In genomic region chr13:45807520-45808099, GRCh38 we compare ENCODE assay signal across 8 cellular contexts. TPM values are rescaled to one million over a fixed set of nuclear protein-coding genes. Genes with fewer than 3 reads are reported as not detected.
DNase-seq lines count a peak whose midpoint lies in the region; ATAC-seq and TF ChIP-seq lines count a peak whose summit lies in the region.

No MANE protein-coding gene starts in this region.

- no peak overlapping the region for H2AK5ac ChIP-seq in mesendoderm (ENCODE audit: low read length)

- no peaks in the 10 kb centered on the region for H3K4me1 ChIP-seq in Karpas-422 (ENCODE audit: low read length)
- no peaks in the 10 kb centered on the region for H3K4me1 ChIP-seq in endodermal cell (ENCODE audit: control insufficient read depth, insufficient read depth, low read length)
- H3K4me1 ChIP-seq in mesendoderm (ENCODE audit: control insufficient read depth, low read depth, low read length): no peaks in the 10 kb centered on the region

- H3K18ac ChIP-seq in mesendoderm (ENCODE audit: low read length): no peak overlapping the region

- H3K9ac ChIP-seq in Karpas-422 (ENCODE audit: low read length): no peak overlapping the region
- no peak overlapping the region for H3K9ac ChIP-seq in endodermal cell (ENCODE audit: extremely low read depth, low read length, poor library complexity, severe bottlenecking)
- H3K9ac ChIP-seq in mesendoderm (ENCODE audit: low read length): no peak overlapping the region

- no peak overlapping the region for H3K23ac ChIP-seq in mesendoderm (ENCODE audit: low read length)

- no peaks in the 10 kb centered on the region for H3K79me1 ChIP-seq in mesendoderm (ENCODE audit: low read length)

- no peak for ATAC-seq in GM18517 (IDR thresholded peaks at IDR 0.05; ENCODE audit: unreplicated experiment)

- H3K27me3 Mint-ChIP-seq in endodermal cell (ENCODE audit: insufficient read depth): no peaks in the 10 kb centered on the region

- H3K27ac Mint-ChIP-seq in endodermal cell: no peak overlapping the region

- no peak overlapping the region for H3K4me3 ChIP-seq in Karpas-422 (ENCODE audit: low read length)
- H3K4me3 ChIP-seq in endodermal cell (ENCODE audit: low read length): no peak overlapping the region
- H3K4me3 ChIP-seq in mesendoderm (ENCODE audit: low read length): no peak overlapping the region

- H4K5ac ChIP-seq in mesendoderm (ENCODE audit: low read length): no peak overlapping the region

- H3K79me2 ChIP-seq in Karpas-422 (ENCODE audit: low read length) (no peaks in the 10 kb centered on the region), mesendoderm (ENCODE audit: control insufficient read depth, insufficient read depth, low read length) (no peaks in the 10 kb centered on the region)

- H3K4ac ChIP-seq in mesendoderm (ENCODE audit: low read depth, low read length): no peak overlapping the region

- no peak overlapping the region for H2BK120ac ChIP-seq in mesendoderm (ENCODE audit: low read depth, low read length)

- CTCF ChIA-PET in RWPE1 (lab: Yijun Ruan, JAX): interaction anchor here (0.6 to 1.6 kb wide), 22 partner anchors 11 to 492 kb away, joined by 3 to 8 read pairs (median 4); no protein-coding TSS in a partner anchor

- 62% methylated on average over 3 of the region's 3 CpGs; no CpG with 5 or more reads in 1 of the 2 experiments for whole genome bisulfite sequencing in endodermal cell (ENCODE audit: insufficient coverage in 1 of 2, insufficient read length in 1 of 2), 2 experiments
- no CpG with 5 or more reads among the region's 3 CpGs for WGBS in mesendoderm (ENCODE audit: extremely low coverage, insufficient coverage, low lambda C conversion rate)

- DNase-seq in NCI-H2107 treated with DMSO at 0.1 percent for 48 hours (lab: John Stamatoyannopoulos, UW; ENCODE audit: unreplicated experiment) (peak; percentile 14), NCI-H2107 (lab: John Stamatoyannopoulos, UW) (no peak), Karpas-422 (peak; percentile 57), RWPE1 (ENCODE audit: low spot score) (peak; percentile 73), endodermal cell (peak; percentile 78), mesendoderm (peak; percentile 93)
- DNase-seq in stimulated activated CD4-positive, alpha-beta T cell treated with anti-CD3 and anti-CD28 coated beads, Interleukin-4, amount 100 ng/mL, for 4 hours: no peak

- no peak overlapping the region for H2BK5ac ChIP-seq in mesendoderm (ENCODE audit: low read length)

- no peaks in the 10 kb centered on the region for H3K9me2 ChIP-seq in Karpas-422 (replicated peaks; ENCODE audit: insufficient read depth, low read length)

- H3K9me3 ChIP-seq in Karpas-422 (ENCODE audit: low read length): no peaks in the 10 kb centered on the region
- H3K9me3 ChIP-seq in endodermal cell (ENCODE audit: control insufficient read depth, low read length): no peaks in the 10 kb centered on the region

- no peak overlapping the region for H2AFZ ChIP-seq in Karpas-422 (ENCODE audit: low read length)

- no peaks in the 10 kb centered on the region for H4K20me1 ChIP-seq in Karpas-422 (ENCODE audit: insufficient read depth, low read depth, low read length)

- H3K4me2 ChIP-seq in Karpas-422 (ENCODE audit: low read depth, low read length, poor library complexity, severe bottlenecking): no peak overlapping the region
- H3K4me2 ChIP-seq in mesendoderm (ENCODE audit: low read length): no peak overlapping the region

- H3K9me3 Mint-ChIP-seq in endodermal cell: peaks cover 11% of the 10 kb centered on the region

- no peak overlapping the region for H4K8ac ChIP-seq in mesendoderm (ENCODE audit: low read depth, low read length)

- H3K56ac ChIP-seq in mesendoderm (ENCODE audit: low read length): no peak overlapping the region

- POLR2A ChIA-PET in RWPE1 (lab: Yijun Ruan, JAX; ENCODE audit: low non-redundant PET): interaction anchor here (0.6 kb wide), 1 partner anchor 76 kb away, joined by 3 read pairs; no protein-coding TSS in a partner anchor

- no peak overlapping the region for H3K27ac ChIP-seq in Karpas-422 (ENCODE audit: low read length)
- H3K27ac ChIP-seq in RWPE1: no peak overlapping the region
- no peak overlapping the region for H3K27ac ChIP-seq in endodermal cell (ENCODE audit: low read depth, low read length)
- H3K27ac ChIP-seq in mesendoderm (ENCODE audit: low read depth, low read length): no peak overlapping the region

- H3K27me3 ChIP-seq in Karpas-422 (ENCODE audit: low read length): no peaks in the 10 kb centered on the region
- no peaks in the 10 kb centered on the region for H3K27me3 ChIP-seq in endodermal cell (ENCODE audit: control insufficient read depth, insufficient read depth, low read length, poor library complexity, severe bottlenecking)
- no peaks in the 10 kb centered on the region for H3K27me3 ChIP-seq in mesendoderm (ENCODE audit: insufficient read depth, low read length, poor library complexity)

- no peak overlapping the region for H2BK15ac ChIP-seq in mesendoderm (replicated peaks; ENCODE audit: low read depth)

- peak; percentile 76 for TF ChIP-seq CTCF in RWPE1 (conservative IDR thresholded peaks at IDR 0.05; ENCODE audit: low read depth)
- TF ChIP-seq CTCF in endodermal cell (conservative IDR thresholded peaks at IDR 0.05): peak; percentile 83

- no peak overlapping the region for H3K4me3 Mint-ChIP-seq in endodermal cell

- H3K36me3 Mint-ChIP-seq in endodermal cell (ENCODE audit: low read depth): no peaks in the 10 kb centered on the region

- no peaks in the 10 kb centered on the region for H3K36me3 ChIP-seq in Karpas-422 (ENCODE audit: insufficient read depth, low read length)
- H3K36me3 ChIP-seq in endodermal cell (ENCODE audit: control insufficient read depth, insufficient read depth, low read length): no peaks in the 10 kb centered on the region
- no peaks in the 10 kb centered on the region for H3K36me3 ChIP-seq in mesendoderm (ENCODE audit: control insufficient read depth, insufficient read depth, low read length)

- peaks cover under 1% of the 10 kb centered on the region for H3K4me1 Mint-ChIP-seq in endodermal cell

RNA-seq across cellular contexts. Expression of gene SIAH3, which starts 43.9 kb away (rescaled TPM):
- total RNA-seq in Karpas-422 (2014; rRNA removed; shearing (Covaris generic); ENCODE audit: low replicate concordance): not detected in 2 replicates
- total RNA-seq in endodermal cell: not detected
- 0.21 TPM for polyA plus RNA-seq in endodermal cell (2013, experiment 1 of 2)
- 0.12 TPM for polyA plus RNA-seq in endodermal cell (2013, experiment 2 of 2)
- 0.04 TPM for polyA plus RNA-seq in mesendoderm (2013, experiment 1 of 2)
- 0.03 TPM for polyA plus RNA-seq in mesendoderm (2013, experiment 2 of 2)

Comparison
In these comparisons a context has a peak if more than half of its experiments do, and no peak if none do; other contexts are left out.
1. DNase-seq: peak in NCI-H2107 treated with DMSO at 0.1 percent for 48 hours (single experiment), Karpas-422 (single experiment), RWPE1 (single experiment), endodermal cell (single experiment) and mesendoderm (single experiment); none in NCI-H2107 (single experiment) and stimulated activated CD4-positive, alpha-beta T cell treated with anti-CD3 and anti-CD28 coated beads, Interleukin-4, amount 100 ng/mL, for 4 hours (0 of 2).